16 cellular contexts compared by ENCODE assay signal in genomic region chr11:8341966-8342365, GRCh38.
DNase-seq lines count a peak whose midpoint lies in the region; ATAC-seq and TF ChIP-seq lines count a peak whose summit lies in the region.
"Had no signal": no experiment of that assay in that cellular context is flagged by ENCODE, and none has a peak within 500 bp of the region (broad histone marks: within the 10 kb centered on the region; RNA-seq: fewer than 3 reads in every experiment).

No MANE protein-coding gene starts in this region.

- H4K20me1 ChIP-seq in KMS-11 (ENCODE audit: insufficient read depth) = no peaks in the 10 kb centered on the region
- H4K20me1 ChIP-seq in mammary epithelial cell (ENCODE audit: insufficient read depth, low read length) = no peaks in the 10 kb centered on the region

- CTCF ChIA-PET in WTC11 (lab: Charles Lee) (interaction anchor here (0.7 to 1.6 kb wide), 5 partner anchors 16 to 100 kb away, joined by 3 to 5 read pairs (median 5); partner anchors contain the start of gene LMO1), mammary epithelial cell (lab: Charles Lee; ENCODE audit: low non-redundant PET) (no interaction called here), MCF 10A (lab: Yijun Ruan, JAX) (no interaction called here)

- H4K5ac ChIP-seq in mesendoderm (ENCODE audit: low read length) = no peak overlapping the region

- DNase-seq in CD1c-positive myeloid dendritic cell (ENCODE audit: extremely low spot score) (peak; percentile 41), WTC11 (ENCODE audit: low spot score) (no peak), mesendoderm (peak; percentile 56), mammary epithelial cell (no peak), left colon (no peak), MCF 10A (ENCODE audit: unreplicated experiment) (no peak)
- DNase-seq: ACHN; C1 segment of cervical spinal cord; CD4-positive, alpha-beta memory T cell; DMS79; H7 had no signal

- H3K4me3 ChIP-seq in KMS-11 (IDR thresholded peaks at IDR 0.05; ENCODE audit: insufficient read depth, low read depth, low read length) = no peak overlapping the region
- H3K4me3 ChIP-seq in mesendoderm (ENCODE audit: low read length) = no peak overlapping the region
- H3K4me3 ChIP-seq in mammary epithelial cell (replicated peaks in 1 of 3; ENCODE audit: insufficient read depth in 1 of 3, low read depth in 2 of 3, low read length in 3 of 3) = no peak overlapping the region
- H3K4me3 ChIP-seq: GM12878, GM23338 had no signal

- H2AK5ac ChIP-seq in mesendoderm (ENCODE audit: low read length) = no peak overlapping the region

- H2BK120ac ChIP-seq in mesendoderm (ENCODE audit: low read depth, low read length) = no peak overlapping the region

- no peak overlapping the region for H2BK5ac ChIP-seq in mesendoderm (ENCODE audit: low read length)

- H3K4me3 Mint-ChIP-seq in WTC11 = no peak overlapping the region
- no peak overlapping the region for H3K4me3 Mint-ChIP-seq in MCF 10A (ENCODE audit: unreplicated experiment)
- H3K4me3 Mint-ChIP-seq: CD4-positive, alpha-beta memory T cell; GM23338 had no signal

- ATAC-seq in WTC11 = no peak
- ATAC-seq in HG02870 (IDR thresholded peaks at IDR 0.05; ENCODE audit: unreplicated experiment) = no peak
- no peak for ATAC-seq in left colon
- ATAC-seq: GM12878, GM23338 had no signal

- H3K27me3 Mint-ChIP-seq in WTC11 (ENCODE audit: low read depth) = no peaks in the 10 kb centered on the region; the same call in 1 of the 2 replicates
- peaks cover 12% of the 10 kb centered on the region for H3K27me3 Mint-ChIP-seq in MCF 10A (ENCODE audit: insufficient read depth, unreplicated experiment)

- H3K18ac ChIP-seq in mesendoderm (ENCODE audit: low read length) = no peak overlapping the region

- no peak overlapping the region for H2BK15ac ChIP-seq in mesendoderm (replicated peaks; ENCODE audit: low read depth)

- H3K9ac ChIP-seq in KMS-11 (no peak overlapping the region), mesendoderm (ENCODE audit: low read length) (no peak overlapping the region), mammary epithelial cell (ENCODE audit: insufficient read depth, low read length) (no peak overlapping the region)

- peaks cover 36% of the 10 kb centered on the region for H3K4me1 Mint-ChIP-seq in WTC11
- H3K4me1 Mint-ChIP-seq in MCF 10A (ENCODE audit: insufficient read depth, unreplicated experiment) = peaks cover 15% of the 10 kb centered on the region

- intact Hi-C loops in mammary epithelial cell (cut with micrococcal nuclease) (no loop called here), left colon (cut with DNase I, micrococcal nuclease) (no loop called here), MCF 10A (cut with micrococcal nuclease) (no loop called here)

- H3K4me2 ChIP-seq in KMS-11 = peak overlapping the region; percentile 72
- no peak overlapping the region for H3K4me2 ChIP-seq in mesendoderm (ENCODE audit: low read length)
- H3K4me2 ChIP-seq in mammary epithelial cell (ENCODE audit: insufficient read depth, low read depth, low read length) = no peak overlapping the region
- H3K4me2 ChIP-seq: GM23338 had no signal

- H3K36me3 ChIP-seq in KMS-11 (ENCODE audit: insufficient read depth) = no peaks in the 10 kb centered on the region
- no peaks in the 10 kb centered on the region for H3K36me3 ChIP-seq in mesendoderm (ENCODE audit: control insufficient read depth, insufficient read depth, low read length)
- H3K36me3 ChIP-seq in mammary epithelial cell (ENCODE audit: insufficient read depth, low read length) = no peaks in the 10 kb centered on the region

- H3K27ac ChIP-seq in KMS-11 = no peak overlapping the region
- H3K27ac ChIP-seq in mesendoderm (ENCODE audit: low read depth, low read length) = no peak overlapping the region
- no peak overlapping the region for H3K27ac ChIP-seq in mammary epithelial cell (ENCODE audit: insufficient read depth, low read depth, low read length)
- H3K27ac ChIP-seq: HL-60 had no signal

- H3K9me3 Mint-ChIP-seq in WTC11 (no peaks in the 10 kb centered on the region), MCF 10A (ENCODE audit: unreplicated experiment) (no peaks in the 10 kb centered on the region)
- H3K9me3 Mint-ChIP-seq: CD4-positive, alpha-beta memory T cell; GM23338 had no signal

- H3K4me1 ChIP-seq in KMS-11 (ENCODE audit: low read depth, poor library complexity, severe bottlenecking) = peaks cover 33% of the 10 kb centered on the region
- H3K4me1 ChIP-seq in mesendoderm (ENCODE audit: control insufficient read depth, low read depth, low read length) = peaks cover 4% of the 10 kb centered on the region
- H3K4me1 ChIP-seq in mammary epithelial cell (ENCODE audit: insufficient read depth, low read length) = peaks cover 16% of the 10 kb centered on the region

- peak overlapping the region; percentile 45 for H3K56ac ChIP-seq in mesendoderm (ENCODE audit: low read length)

- H2AFZ ChIP-seq in KMS-11 (ENCODE audit: low read depth) = no peak overlapping the region
- H2AFZ ChIP-seq in mammary epithelial cell (ENCODE audit: low read depth, low read length) = no peak overlapping the region
- H2AFZ ChIP-seq: GM23338 had no signal

- no peaks in the 10 kb centered on the region for H3K79me2 ChIP-seq in KMS-11 (ENCODE audit: insufficient read depth, low read depth)
- H3K79me2 ChIP-seq in mesendoderm (ENCODE audit: control insufficient read depth, insufficient read depth, low read length) = no peaks in the 10 kb centered on the region
- no peaks in the 10 kb centered on the region for H3K79me2 ChIP-seq in mammary epithelial cell (ENCODE audit: insufficient read depth, low read length)

- dilution Hi-C loops in mammary epithelial cell (cut with HindIII; ENCODE audit: low sequenced_read_pairs) = no loop called here

- POLR2A ChIA-PET in WTC11 (lab: Charles Lee) (no interaction called here), MCF 10A (lab: Yijun Ruan, JAX) (no interaction called here)

- H3K36me3 Mint-ChIP-seq in WTC11 = no peaks in the 10 kb centered on the region
- H3K36me3 Mint-ChIP-seq in MCF 10A (ENCODE audit: insufficient read depth, unreplicated experiment) = no peaks in the 10 kb centered on the region
- H3K36me3 Mint-ChIP-seq: CD4-positive, alpha-beta memory T cell had no signal

- H3K9me3 ChIP-seq in mammary epithelial cell (replicated peaks; ENCODE audit: insufficient read depth, low read length) = no peaks in the 10 kb centered on the region

- WGBS in mesendoderm (ENCODE audit: extremely low coverage, insufficient coverage, low lambda C conversion rate) = no CpG with 5 or more reads among the region's 4 CpGs
- WGBS in mammary epithelial cell (ENCODE audit: low coverage, missing lambda C conversion rate) = 97% methylated on average over 3 of the region's 4 CpGs

- TF ChIP-seq CTCF in KMS-11 (conservative IDR thresholded peaks at IDR 0.05; ENCODE audit: low read depth, low read length) = no peak
- TF ChIP-seq CTCF in WTC11 (IDR thresholded peaks at IDR 0.05) = no peak
- no peak for TF ChIP-seq CTCF in mammary epithelial cell (conservative IDR thresholded peaks at IDR 0.05 in 1 of 2, IDR thresholded peaks at IDR 0.05 in 1 of 2; ENCODE audit: extremely low read depth in 1 of 2, insufficient read depth in 1 of 2, low read depth in 1 of 2, low read length in 2 of 2)
- TF ChIP-seq CTCF in MCF 10A (IDR thresholded peaks at IDR 0.05; ENCODE audit: unreplicated experiment) = no peak

- in situ Hi-C loops in mammary epithelial cell (cut with MboI; ENCODE audit: low sequenced_read_pairs in 2 of 2) = no loop called here

- H3K4ac ChIP-seq in mesendoderm (ENCODE audit: low read depth, low read length) = no peak overlapping the region

- H3K27me3 ChIP-seq in KMS-11 (ENCODE audit: insufficient read depth, low read depth) = no peaks in the 10 kb centered on the region
- H3K27me3 ChIP-seq in mesendoderm (ENCODE audit: insufficient read depth, low read length, poor library complexity) = no peaks in the 10 kb centered on the region
- H3K27me3 ChIP-seq in mammary epithelial cell (ENCODE audit: insufficient read depth, low read length) = no peaks in the 10 kb centered on the region

- no TSS peak for BruUV-seq in mammary epithelial cell (replicated peaks; lab: Mats Ljungman, UMichigan)
- no TSS peak for BruUV-seq in MCF 10A (replicated peaks; lab: Mats Ljungman, UMichigan)

- H4K8ac ChIP-seq in mesendoderm (ENCODE audit: low read depth, low read length) = no peak overlapping the region

- H3K27ac Mint-ChIP-seq in WTC11 = 0 out of 2 replicates have a peak overlapping the region, but pooled peaks have one; percentile 7
- no peak overlapping the region for H3K27ac Mint-ChIP-seq in MCF 10A (ENCODE audit: low read depth, unreplicated experiment)
- H3K27ac Mint-ChIP-seq: CD4-positive, alpha-beta memory T cell; GM23338 had no signal

- no peaks in the 10 kb centered on the region for H3K79me1 ChIP-seq in mesendoderm (ENCODE audit: low read length)

- no peak overlapping the region for H3K23ac ChIP-seq in mesendoderm (ENCODE audit: low read length)

TF ChIP-seq in WTC11, 78 proteins besides CTCF, POLR2A, EP300 and RAD21 (continues in another document):
- TF ChIP-seq MAX (CRISPR knock-in tag; IDR thresholded peaks at IDR 0.05) (no peak), RELA (CRISPR knock-in tag; IDR thresholded peaks at IDR 0.05; ENCODE audit: borderline replicate concordance) (no peak), ZNF671 (CRISPR knock-in tag; IDR thresholded peaks at IDR 0.05) (no peak), ZNF317 (CRISPR knock-in tag; IDR thresholded peaks at IDR 0.05; ENCODE audit: borderline replicate concordance, low read depth) (no peak), ZNF232 (CRISPR knock-in tag; IDR thresholded peaks at IDR 0.05) (no peak), JAZF1 (CRISPR knock-in tag; IDR thresholded peaks at IDR 0.05) (no peak), PREB (CRISPR knock-in tag; IDR thresholded peaks at IDR 0.05; ENCODE audit: borderline replicate concordance) (no peak), MLX (CRISPR knock-in tag; IDR thresholded peaks at IDR 0.05) (no peak)

Comparison
In these comparisons a context has a peak if more than half of its experiments do, and no peak if none do; other contexts are left out.
1. DNase-seq: peak in CD1c-positive myeloid dendritic cell (single experiment) and mesendoderm (single experiment); none in WTC11 (single experiment), mammary epithelial cell (single experiment), left colon (0 of 2) and MCF 10A (single experiment).